In the genomic region with DNA sequence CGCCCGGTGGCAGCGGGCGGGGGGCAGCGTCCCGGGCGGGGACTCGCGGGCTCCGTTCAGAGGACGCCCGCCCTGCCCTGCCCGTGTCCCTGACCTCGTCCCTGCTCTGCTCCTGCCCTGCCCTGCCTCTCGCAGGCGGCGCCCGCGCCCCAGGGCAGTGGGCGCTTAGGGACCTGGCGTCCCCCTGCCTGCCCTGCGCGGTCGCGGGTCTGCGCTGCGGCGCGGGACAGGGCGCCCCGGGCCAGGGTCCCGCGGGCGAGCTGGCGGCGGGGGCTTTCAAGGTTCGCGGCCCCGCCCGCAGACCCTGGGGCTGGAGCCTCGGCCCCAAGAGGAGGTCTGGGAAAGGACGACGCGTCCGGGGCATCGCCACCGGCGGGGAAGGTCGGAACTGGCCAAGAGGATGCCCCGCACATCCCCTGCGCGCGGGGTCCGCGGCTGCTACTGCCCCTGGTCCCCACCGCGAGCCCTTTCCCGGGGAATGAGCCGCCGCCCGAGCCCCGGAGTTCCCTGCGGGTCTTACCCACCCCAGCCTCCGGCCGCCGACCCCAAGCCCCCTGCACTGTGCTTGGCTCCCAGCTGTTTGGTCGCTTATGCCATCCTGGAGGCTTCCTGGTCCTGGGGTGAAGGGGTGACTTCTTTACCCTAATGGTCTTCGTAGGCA, we compare ENCODE assay signal across 8 cellular contexts. TPM values are rescaled to one million over a fixed set of nuclear protein-coding genes. Genes with fewer than 3 reads are reported as not detected.
DNase-seq lines count a peak whose midpoint lies in the region; ATAC-seq and TF ChIP-seq lines count a peak whose summit lies in the region.

No MANE protein-coding gene starts in this region.

- peaks cover 7% of the 10 kb centered on the region; the same call in 1 of the 2 replicates for H3F3A ChIP-seq in GM23248 (ENCODE audit: insufficient read depth)
- H3F3A ChIP-seq in neural cell (ENCODE audit: insufficient read depth, low read length, poor library complexity, severe bottlenecking) = no peaks in the 10 kb centered on the region

- no peak for TF ChIP-seq RAD21 in neural cell (conservative IDR thresholded peaks at IDR 0.05)

- H3K27ac Mint-ChIP-seq in endothelial cell (ENCODE audit: unreplicated experiment) = no peak overlapping the region

- DNase-seq in GM12864 (ENCODE audit: low read depth) (no peak), GM23248 (peak; percentile 26), RWPE2 (ENCODE audit: low spot score) (no peak), endothelial cell (ENCODE audit: low spot score) (peak; percentile 49), DMS114 treated with DMSO at 0.1 percent for 48 hours (lab: John Stamatoyannopoulos, UW; ENCODE audit: unreplicated experiment) (no peak), cortex of kidney (lab: John Stamatoyannopoulos, UW) (no peak)

- peaks cover 8% of the 10 kb centered on the region for H3K27me3 Mint-ChIP-seq in endothelial cell (ENCODE audit: unreplicated experiment)

- no peaks in the 10 kb centered on the region for H4K20me1 ChIP-seq in GM23248 (ENCODE audit: insufficient read depth)
- H4K20me1 ChIP-seq in neural cell (ENCODE audit: insufficient read depth) = no peaks in the 10 kb centered on the region

- H3K27me3 ChIP-seq in GM23248 (replicated peaks; ENCODE audit: insufficient read depth) (no peaks in the 10 kb centered on the region; the same call in 1 of the 2 replicates), RWPE2 (ENCODE audit: insufficient read depth, poor library complexity, severe bottlenecking) (peaks cover 4% of the 10 kb centered on the region), neural cell (ENCODE audit: insufficient read depth, low read depth, low read length) (no peaks in the 10 kb centered on the region)

- peaks cover 15% of the 10 kb centered on the region for H3K36me3 Mint-ChIP-seq in endothelial cell (ENCODE audit: low read depth, unreplicated experiment)

- ATAC-seq in RWPE2 (ENCODE audit: low read depth) = no peak; the same call in 2 of the 3 replicates
- ATAC-seq in GM19324 (IDR thresholded peaks at IDR 0.05; ENCODE audit: low FRiP score, unreplicated experiment) = no peak

- no peaks in the 10 kb centered on the region for H3K9me2 ChIP-seq in GM23248 (ENCODE audit: insufficient read depth)
- no peaks in the 10 kb centered on the region for H3K9me2 ChIP-seq in neural cell (ENCODE audit: insufficient read depth, low read length)

- no peak for TF ChIP-seq EP300 in neural cell (conservative IDR thresholded peaks at IDR 0.05; ENCODE audit: poor library complexity, severe bottlenecking)

- no peaks in the 10 kb centered on the region for H3K9me3 Mint-ChIP-seq in endothelial cell (ENCODE audit: unreplicated experiment)

- H3K9me3 ChIP-seq in GM23248 (ENCODE audit: low read depth) = no peaks in the 10 kb centered on the region
- no peaks in the 10 kb centered on the region for H3K9me3 ChIP-seq in RWPE2 (ENCODE audit: severe bottlenecking)
- H3K9me3 ChIP-seq in neural cell (ENCODE audit: low read length) = no peaks in the 10 kb centered on the region

- H3K36me3 ChIP-seq in GM23248 (ENCODE audit: low read depth) (no peaks in the 10 kb centered on the region), RWPE2 (ENCODE audit: low read depth) (no peaks in the 10 kb centered on the region), neural cell (ENCODE audit: insufficient read depth, low read length) (no peaks in the 10 kb centered on the region)

- WGBS in GM23248 (ENCODE audit: low coverage in 1 of 2, low lambda C conversion rate in 2 of 2, missing lambda C conversion rate in 2 of 2), 2 experiments = 1% methylated on average over 35 to 64 of the region's 68 CpGs

- H3K4me2 ChIP-seq in GM23248 (ENCODE audit: unreplicated experiment) (peak overlapping the region; percentile 51), neural cell (ENCODE audit: low read length) (peak overlapping the region; percentile 44)

- H3K4me3 ChIP-seq in GM12864 (ENCODE audit: low read depth, low read length) (peak overlapping the region; percentile 54), GM23248 (peak overlapping the region; percentile 76), RWPE2 (ENCODE audit: severe bottlenecking) (peak overlapping the region; percentile 67), neural cell (ENCODE audit: low read length) (peak overlapping the region; percentile 93)

- peak overlapping the region; percentile 82 for H3K4me3 Mint-ChIP-seq in endothelial cell (ENCODE audit: unreplicated experiment)

- in situ Hi-C loops in GM23248 (cut with MboI) = no loop called here

- no peaks in the 10 kb centered on the region for H3K79me2 ChIP-seq in GM23248 (ENCODE audit: insufficient read depth)
- H3K79me2 ChIP-seq in neural cell (replicated peaks; ENCODE audit: insufficient read depth, low read length) = peaks cover 36% of the 10 kb centered on the region

- no peak overlapping the region for H3K27ac ChIP-seq in GM23248
- H3K27ac ChIP-seq in RWPE2 (ENCODE audit: poor library complexity, severe bottlenecking) = no peak overlapping the region
- H3K27ac ChIP-seq in neural cell (ENCODE audit: low read length) = peak overlapping the region; percentile 39

- TF ChIP-seq CTCF in GM12864 (IDR thresholded peaks at IDR 0.05; ENCODE audit: low read depth, low read length, missing control alignments) (no peak), RWPE2 (IDR thresholded peaks at IDR 0.05; ENCODE audit: poor library complexity, severe bottlenecking) (no peak), endothelial cell (IDR thresholded peaks at IDR 0.05; ENCODE audit: unreplicated experiment) (no peak), neural cell (IDR thresholded peaks at IDR 0.05; ENCODE audit: poor library complexity, severe bottlenecking) (no peak)

- peaks cover 32% of the 10 kb centered on the region for H3K4me1 Mint-ChIP-seq in endothelial cell (ENCODE audit: unreplicated experiment)

- H2AFZ ChIP-seq in GM23248 = peak overlapping the region; percentile 80
- H2AFZ ChIP-seq in neural cell (ENCODE audit: low read depth, low read length) = peak overlapping the region; percentile 21

- no peaks in the 10 kb centered on the region for H3K4me1 ChIP-seq in GM23248 (ENCODE audit: insufficient read depth)
- H3K4me1 ChIP-seq in RWPE2 (ENCODE audit: insufficient read depth, poor library complexity, severe bottlenecking) = no peaks in the 10 kb centered on the region

- peak overlapping the region; percentile 69 for H3K9ac ChIP-seq in GM23248
- H3K9ac ChIP-seq in neural cell (ENCODE audit: low read length) = peak overlapping the region; percentile 78

TF ChIP-seq in neural cell, 6 proteins besides CTCF, POLR2A, EP300 and RAD21:
- TF ChIP-seq, protein P1, sequence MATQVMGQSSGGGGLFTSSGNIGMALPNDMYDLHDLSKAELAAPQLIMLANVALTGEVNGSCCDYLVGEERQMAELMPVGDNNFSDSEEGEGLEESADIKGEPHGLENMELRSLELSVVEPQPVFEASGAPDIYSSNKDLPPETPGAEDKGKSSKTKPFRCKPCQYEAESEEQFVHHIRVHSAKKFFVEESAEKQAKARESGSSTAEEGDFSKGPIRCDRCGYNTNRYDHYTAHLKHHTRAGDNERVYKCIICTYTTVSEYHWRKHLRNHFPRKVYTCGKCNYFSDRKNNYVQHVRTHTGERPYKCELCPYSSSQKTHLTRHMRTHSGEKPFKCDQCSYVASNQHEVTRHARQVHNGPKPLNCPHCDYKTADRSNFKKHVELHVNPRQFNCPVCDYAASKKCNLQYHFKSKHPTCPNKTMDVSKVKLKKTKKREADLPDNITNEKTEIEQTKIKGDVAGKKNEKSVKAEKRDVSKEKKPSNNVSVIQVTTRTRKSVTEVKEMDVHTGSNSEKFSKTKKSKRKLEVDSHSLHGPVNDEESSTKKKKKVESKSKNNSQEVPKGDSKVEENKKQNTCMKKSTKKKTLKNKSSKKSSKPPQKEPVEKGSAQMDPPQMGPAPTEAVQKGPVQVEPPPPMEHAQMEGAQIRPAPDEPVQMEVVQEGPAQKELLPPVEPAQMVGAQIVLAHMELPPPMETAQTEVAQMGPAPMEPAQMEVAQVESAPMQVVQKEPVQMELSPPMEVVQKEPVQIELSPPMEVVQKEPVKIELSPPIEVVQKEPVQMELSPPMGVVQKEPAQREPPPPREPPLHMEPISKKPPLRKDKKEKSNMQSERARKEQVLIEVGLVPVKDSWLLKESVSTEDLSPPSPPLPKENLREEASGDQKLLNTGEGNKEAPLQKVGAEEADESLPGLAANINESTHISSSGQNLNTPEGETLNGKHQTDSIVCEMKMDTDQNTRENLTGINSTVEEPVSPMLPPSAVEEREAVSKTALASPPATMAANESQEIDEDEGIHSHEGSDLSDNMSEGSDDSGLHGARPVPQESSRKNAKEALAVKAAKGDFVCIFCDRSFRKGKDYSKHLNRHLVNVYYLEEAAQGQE (IDR thresholded peaks at IDR 0.05; ENCODE audit: borderline replicate concordance) = no peak
- TF ChIP-seq TAF1 (IDR thresholded peaks at IDR 0.05; ENCODE audit: low read depth) = no peak
- TF ChIP-seq MXI1 (conservative IDR thresholded peaks at IDR 0.05; ENCODE audit: poor library complexity, severe bottlenecking) = peak; percentile 16

RNA-seq across cellular contexts. Expression of a gene that starts 0.7 kb away (rescaled TPM):
- total RNA-seq in GM23248 (2014; rRNA removed; shearing (Covaris generic)) = 3.5 and 5.7 TPM in 2 replicates
- polyA plus RNA-seq in GM23248 (2016; fragmentation: Nextera tagmentation; extraction: Ambion mirVana) (0.60 and 0.67 TPM in 2 replicates), neural cell (26.9 and 27.8 TPM in 2 replicates)
- 81.3 TPM for total RNA-seq in endothelial cell (ENCODE audit: unreplicated experiment)
- 51.4 and 54.5 TPM in 2 replicates for polyA minus RNA-seq in neural cell

RNA-seq across cellular contexts. Expression of a gene that starts 40.3 kb away (rescaled TPM):
- total RNA-seq in GM23248 (2014; rRNA removed; shearing (Covaris generic)) = not detected in 2 replicates
- polyA plus RNA-seq in GM23248 (2016; fragmentation: Nextera tagmentation; extraction: Ambion mirVana) (not detected in 2 replicates), neural cell (0.16 and 1.2 TPM in 2 replicates)
- total RNA-seq in endothelial cell (ENCODE audit: unreplicated experiment) = 0.28 TPM
- 0.12 and 1.2 TPM in 2 replicates for polyA minus RNA-seq in neural cell

RNA-seq across cellular contexts. Expression of a gene that starts 52.2 kb away (rescaled TPM):
- 0.13 TPM in 1 of 2 replicates, not detected in the other for total RNA-seq in GM23248 (2014; rRNA removed; shearing (Covaris generic))
- polyA plus RNA-seq in GM23248 (2016; fragmentation: Nextera tagmentation; extraction: Ambion mirVana) = 0.11 TPM in 1 of 2 replicates, not detected in the other
- 0.49 TPM for total RNA-seq in endothelial cell (ENCODE audit: unreplicated experiment)
- 6.5 and 6.7 TPM in 2 replicates for polyA plus RNA-seq in neural cell
- polyA minus RNA-seq in neural cell = 8.0 and 9.7 TPM in 2 replicates

Comparison
In these comparisons a context has a peak if more than half of its experiments do, and no peak if none do; other contexts are left out.
1. DNase-seq: peak in GM23248 (single experiment) and endothelial cell (single experiment); none in GM12864 (single experiment), RWPE2 (single experiment), DMS114 treated with DMSO at 0.1 percent for 48 hours (single experiment) and cortex of kidney (single experiment).
2. RNA of a gene that starts 0.7 kb away (total RNA-seq): 81.3 TPM in endothelial cell (single experiment); 3.5 to 5.7 TPM in GM23248; every median in the first group is over 10 times any median in the second.
3. Peak in every context shown above with its lines, with median percentiles within 50 percentile points of each other: H3K4me3 ChIP-seq.